ENCODE assay signal across 8 cellular contexts in the genomic region with DNA sequence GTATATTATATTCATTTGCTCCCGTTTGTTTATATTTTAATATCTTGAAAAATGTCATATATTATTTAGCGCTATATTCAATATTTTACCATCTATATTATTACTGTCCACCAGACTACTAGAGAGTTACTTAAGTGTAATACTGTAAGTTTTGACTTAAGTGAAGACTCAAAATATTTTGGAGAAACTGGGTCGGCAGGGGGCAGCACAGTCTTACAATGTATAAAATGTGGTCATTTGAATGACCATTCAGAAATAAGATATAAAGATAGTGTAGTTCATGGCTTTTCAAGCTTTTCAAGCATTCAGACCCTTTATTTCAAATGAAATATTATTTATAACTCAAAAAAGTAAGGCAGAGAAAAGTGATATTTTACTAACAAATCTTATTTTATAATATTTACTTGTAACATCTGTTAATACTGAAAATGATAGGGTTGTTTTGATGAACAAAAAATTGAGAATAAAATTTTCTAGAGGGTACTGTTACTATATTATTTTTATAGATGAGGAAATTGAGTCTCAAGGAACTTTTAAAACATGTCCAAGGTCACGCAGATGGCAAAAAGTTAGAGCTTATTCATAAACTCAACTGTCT.
DNase-seq lines count a peak whose midpoint lies in the region; ATAC-seq, FAIRE-seq and TF ChIP-seq lines count a peak whose summit lies in the region.

No MANE protein-coding gene starts in this region.

- no peaks in the 10 kb centered on the region for H3K4me1 ChIP-seq in right lobe of liver

- peak; percentile 58 to 69 (median 64) for TF ChIP-seq CTCF in right lobe of liver (IDR thresholded peaks at IDR 0.05)

- ATAC-seq in right lobe of liver (peak; percentile 61 to 67 (median 65)), GM19463 (IDR thresholded peaks at IDR 0.05; ENCODE audit: unreplicated experiment) (no peak)

- intact Hi-C loops in right lobe of liver (cut with DNase I) = loop anchor here in 1 of 2 donors (5.0 kb wide), 1 partner anchor 169 kb away; no protein-coding TSS in a partner anchor

- H3K4me3 ChIP-seq in right lobe of liver = no peak overlapping the region

- no peaks in the 10 kb centered on the region for H3K9me3 ChIP-seq in right lobe of liver

- H3K27ac ChIP-seq in right lobe of liver = no peak overlapping the region

- H3K36me3 ChIP-seq in right lobe of liver = no peaks in the 10 kb centered on the region

- peak; percentile 29 for DNase-seq in NK-92 treated with Interleukin-12 subunit alpha and Interleukin-12 subunit beta, amount 100 ng/mL, for 24 hours (lab: John Stamatoyannopoulos, UW)
- DNase-seq in NK-92 (lab: John Stamatoyannopoulos, UW; ENCODE audit: unreplicated experiment) (no peak), NCI-H1092 treated with DMSO at 0.1 percent for 48 hours (lab: John Stamatoyannopoulos, UW) (peak; percentile 69), right lobe of liver (peak; percentile 58 to 67 (median 66))
- peak; percentile 5 to 18 for DNase-seq in stimulated activated CD8-positive, alpha-beta memory T cell treated with anti-CD3 and anti-CD28 coated beads, Interleukin-15, amount 100 ng/mL, for 48 hours (ENCODE audit: low read depth in 2 of 2)

- WGBS in right lobe of liver (ENCODE audit: insufficient coverage, low coverage, low lambda C conversion rate, missing lambda C conversion rate) = 18% methylated on average over 4 of the region's 4 CpGs

- TF ChIP-seq POLR2A in right lobe of liver (IDR thresholded peaks at IDR 0.05) = no peak

- H3K27me3 ChIP-seq in right lobe of liver = no peaks in the 10 kb centered on the region

- peak; percentile 98 for FAIRE-seq in TTC549 (lab: Jason Lieb, UNC)
- peak; percentile 93 for FAIRE-seq in colon (lab: Jason Lieb, UNC)
